Comparison of ENCODE assay signal across 27 cellular contexts in the genomic region with DNA sequence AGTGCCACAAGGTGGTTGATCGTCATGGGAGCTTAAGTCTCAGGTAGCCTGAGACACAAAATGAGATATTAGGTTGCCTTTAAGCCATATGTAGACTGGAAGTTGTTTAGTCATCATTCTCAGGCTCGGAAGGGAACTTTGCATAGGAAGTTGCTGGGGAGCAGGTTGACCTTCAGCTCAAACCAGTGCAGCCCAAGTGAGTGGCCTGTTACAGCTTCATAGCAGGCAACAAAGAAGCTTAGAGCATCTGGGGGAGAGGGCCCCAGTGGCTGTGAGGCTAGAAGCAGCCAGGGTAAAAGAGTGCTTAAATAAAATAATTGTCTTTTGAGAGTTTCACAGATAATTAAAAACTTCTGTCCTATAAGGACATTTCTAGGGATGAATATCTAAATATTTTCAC.
"Had no signal": no experiment of that assay in that cellular context is flagged by ENCODE, and none has a peak within 500 bp of the region (broad histone marks: within the 10 kb centered on the region; RNA-seq: fewer than 3 reads in every experiment).

No MANE protein-coding gene starts in this region.

- H3K4me1 ChIP-seq: ascending aorta, breast epithelium, colonic mucosa, esophagus muscularis mucosa, foreskin keratinocyte, gastrocnemius medialis, heart left ventricle had no signal

- H3K4me3 ChIP-seq: ascending aorta, breast epithelium, cardiac muscle cell, colonic mucosa, esophagus muscularis mucosa, gastrocnemius medialis, heart left ventricle had no signal

- H3K27me3 ChIP-seq: ascending aorta, breast epithelium, cardiac muscle cell, colonic mucosa, esophagus muscularis mucosa, foreskin keratinocyte, gastrocnemius medialis, heart left ventricle had no signal

- H3K27ac ChIP-seq: ascending aorta, breast epithelium, cardiac muscle cell, colonic mucosa, esophagus muscularis mucosa, foreskin keratinocyte, gastrocnemius medialis, heart left ventricle had no signal

- DNase-seq: activated CD4-positive, alpha-beta memory T cell treated with anti-CD3 and anti-CD28 coated beads, Interleukin-2, amount 10 ng/mL, durations not matched to agents 7 days and 5 days; activated CD4-positive, alpha-beta T cell treated with anti-CD3 and anti-CD28 coated beads for 1 hour; activated CD4-positive, alpha-beta T cell treated with anti-CD3 and anti-CD28 coated beads for 4 hours; activated CD4-positive, alpha-beta T cell treated with anti-CD3 and anti-CD28 coated beads, Interleukin-2, amount 10 ng/mL, durations not matched to agents 7 days and 5 days; activated CD4-positive, alpha-beta T cell treated with anti-CD3 and anti-CD28 coated beads, Interleukin-2, amount 50 U/mL, for 4 hours; activated CD8-positive, alpha-beta memory T cell treated with anti-CD3 and anti-CD28 coated beads, Interleukin-2, amount 50 U/mL, for 48 hours; activated gamma-delta T cell; activated naive CD4-positive, alpha-beta T cell; activated naive CD4-positive, alpha-beta T cell treated with anti-CD3 and anti-CD28 coated beads, Interleukin-2, amount 10 ng/mL, durations not matched to agents 7 days and 5 days; activated naive CD8-positive, alpha-beta T cell treated with anti-CD3 and anti-CD28 coated beads, Interleukin-2, amount 10 ng/mL, durations not matched to agents 7 days and 5 days; activated T-cell treated with anti-CD3 and anti-CD28 coated beads for 4 hours; activated T-cell treated with anti-CD3 and anti-CD28 coated beads, Interleukin-2, amount 50 U/mL, for 24 hours; activated T-cell treated with anti-CD3 and anti-CD28 coated beads, Interleukin-2, amount 50 U/mL, for 72 hours; central memory CD4-positive, alpha-beta T cell; cerebellar nuclear complex; colonic mucosa; effector CD8-positive, alpha-beta T cell; foreskin keratinocyte; gastrocnemius medialis; glutamatergic neuron; heart left ventricle; T-helper 2 cell had no signal

- ATAC-seq: activated naive CD4-positive, alpha-beta T cell treated with anti-CD3 and anti-CD28 coated beads, Interleukin-2, amount 50 U/mL, for 72 hours; activated T-cell treated with anti-CD3 and anti-CD28 coated beads, Interleukin-2, amount 50 U/mL, for 72 hours; foreskin keratinocyte; gastrocnemius medialis; heart left ventricle had no signal

- H3K9me3 ChIP-seq: ascending aorta, breast epithelium, colonic mucosa, esophagus muscularis mucosa, gastrocnemius medialis, heart left ventricle had no signal

- H3K36me3 ChIP-seq: ascending aorta, breast epithelium, cardiac muscle cell, colonic mucosa, esophagus muscularis mucosa, gastrocnemius medialis, heart left ventricle had no signal
